Comparison of ENCODE assay signal across 11 cellular contexts in the genomic region with DNA sequence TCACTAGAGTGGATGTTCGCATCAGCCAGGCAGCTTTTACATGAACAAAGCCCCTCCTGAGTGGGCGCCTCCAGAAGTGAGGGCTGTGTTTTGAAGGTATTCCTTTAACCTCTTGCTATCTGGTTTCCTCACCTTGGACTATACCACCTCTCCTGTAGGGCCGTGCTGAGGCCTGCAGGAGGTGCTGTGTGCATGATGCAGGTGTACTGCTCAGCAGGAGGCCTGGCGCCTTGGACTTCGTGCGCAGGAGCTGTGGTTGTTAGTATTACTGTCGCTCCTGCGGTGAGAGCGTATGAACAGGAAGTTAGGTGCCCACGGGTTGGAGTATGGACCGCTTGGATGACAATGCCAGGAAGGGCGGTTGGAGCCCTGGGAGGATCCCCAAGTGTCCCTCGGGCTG.
DNase-seq lines count a peak whose midpoint lies in the region; ATAC-seq and TF ChIP-seq lines count a peak whose summit lies in the region.
"Had no signal": no experiment of that assay in that cellular context is flagged by ENCODE, and none has a peak within 500 bp of the region (broad histone marks: within the 10 kb centered on the region; RNA-seq: fewer than 3 reads in every experiment).

No MANE protein-coding gene starts in this region.

- intact Hi-C loops in activated CD4-positive, alpha-beta T cell treated with anti-CD3 and anti-CD28 coated beads for 36 hours (cut with DNase I, micrococcal nuclease): no loop called here
- intact Hi-C loops in activated CD4-positive, alpha-beta T cell treated with anti-CD3 and anti-CD28 coated beads, Interleukin-2, amount 10 ng/mL, durations not matched to agents 24 days and 14 days (cut with micrococcal nuclease): no loop called here

- H2BK5ac ChIP-seq in neuronal stem cell (ENCODE audit: low read length): no peak overlapping the region

- no peaks in the 10 kb centered on the region for H3K36me3 Mint-ChIP-seq in activated CD4-positive, alpha-beta T cell treated with anti-CD3 and anti-CD28 coated beads for 36 hours (ENCODE audit: low read depth)
- H3K36me3 Mint-ChIP-seq in activated CD4-positive, alpha-beta T cell treated with anti-CD3 and anti-CD28 coated beads, Interleukin-2, amount 10 ng/mL, durations not matched to agents 24 days and 14 days (ENCODE audit: low read depth): no peaks in the 10 kb centered on the region
- H3K36me3 Mint-ChIP-seq: IgD-negative memory B cell had no signal

- no peak overlapping the region for H3K9ac ChIP-seq in neuronal stem cell (ENCODE audit: low read depth, low read length, poor library complexity)

- H3K27ac Mint-ChIP-seq in activated CD4-positive, alpha-beta T cell treated with anti-CD3 and anti-CD28 coated beads for 36 hours: no peak overlapping the region
- H3K27ac Mint-ChIP-seq in activated CD4-positive, alpha-beta T cell treated with anti-CD3 and anti-CD28 coated beads, Interleukin-2, amount 10 ng/mL, durations not matched to agents 24 days and 14 days: no peak overlapping the region
- H3K27ac Mint-ChIP-seq: activated CD4-positive, alpha-beta T cell treated with anti-CD3 and anti-CD28 coated beads, Interleukin-2, amount 10 ng/mL, durations not matched to agents 7 days and 5 days; IgD-negative memory B cell had no signal

- no peaks in the 10 kb centered on the region for H3K9me3 Mint-ChIP-seq in activated CD4-positive, alpha-beta T cell treated with anti-CD3 and anti-CD28 coated beads for 36 hours (ENCODE audit: low read depth)
- no peaks in the 10 kb centered on the region for H3K9me3 Mint-ChIP-seq in activated CD4-positive, alpha-beta T cell treated with anti-CD3 and anti-CD28 coated beads, Interleukin-2, amount 10 ng/mL, durations not matched to agents 24 days and 14 days
- H3K9me3 Mint-ChIP-seq: activated CD4-positive, alpha-beta T cell treated with anti-CD3 and anti-CD28 coated beads, Interleukin-2, amount 10 ng/mL, durations not matched to agents 7 days and 5 days had no signal

- peak; percentile 57 for ATAC-seq in activated CD4-positive, alpha-beta T cell treated with anti-CD3 and anti-CD28 coated beads for 36 hours
- ATAC-seq in HG02763 (IDR thresholded peaks at IDR 0.05; ENCODE audit: unreplicated experiment): no peak
- no peak for ATAC-seq in GM18870 (IDR thresholded peaks at IDR 0.05; ENCODE audit: unreplicated experiment)

- H3K23ac ChIP-seq in neuronal stem cell (ENCODE audit: low read depth, low read length, poor library complexity): no peak overlapping the region

- H3K79me1 ChIP-seq in neuronal stem cell (ENCODE audit: low read depth, low read length): no peaks in the 10 kb centered on the region

- peaks cover 8% of the 10 kb centered on the region for H3K27me3 Mint-ChIP-seq in activated CD4-positive, alpha-beta T cell treated with anti-CD3 and anti-CD28 coated beads for 36 hours
- H3K27me3 Mint-ChIP-seq in activated CD4-positive, alpha-beta T cell treated with anti-CD3 and anti-CD28 coated beads, Interleukin-2, amount 10 ng/mL, durations not matched to agents 24 days and 14 days: peaks cover 8% of the 10 kb centered on the region

- H3K27me3 ChIP-seq in neuronal stem cell (ENCODE audit: control insufficient read depth in 3 of 3, insufficient read depth in 3 of 3, low read depth in 1 of 3, low read length in 3 of 3): no peaks in the 10 kb centered on the region
- H3K27me3 ChIP-seq: vagina had no signal

- H3K4ac ChIP-seq in neuronal stem cell (ENCODE audit: low read length): no peak overlapping the region

- no peak overlapping the region for H4K91ac ChIP-seq in neuronal stem cell (ENCODE audit: low read depth, low read length, poor library complexity)

- H2AK5ac ChIP-seq in neuronal stem cell (ENCODE audit: low read depth, low read length): no peak overlapping the region

- TF ChIP-seq CTCF in NB4 (IDR thresholded peaks at IDR 0.05; ENCODE audit: low read depth, low read length): peak; percentile 45

- DNase-seq in activated CD4-positive, alpha-beta T cell treated with anti-CD3 and anti-CD28 coated beads for 36 hours: peak; percentile 38
- no peak for DNase-seq in activated CD4-positive, alpha-beta T cell treated with anti-CD3 and anti-CD28 coated beads, Interleukin-2, amount 10 ng/mL, durations not matched to agents 24 days and 14 days
- peak; percentile 62 for DNase-seq in NB4 (ENCODE audit: low read depth)
- peak; percentile 45 for DNase-seq in dermis blood vessel endothelial cell
- no peak for DNase-seq in neuronal stem cell (ENCODE audit: low spot score)
- DNase-seq in AML-193 (lab: John Stamatoyannopoulos, UW): no peak
- DNase-seq: activated CD4-positive, alpha-beta T cell treated with anti-CD3 and anti-CD28 coated beads, Interleukin-2, amount 10 ng/mL, durations not matched to agents 7 days and 5 days had no signal

- H3K14ac ChIP-seq in neuronal stem cell (ENCODE audit: low read length): peak overlapping the region; percentile 66

- H2BK15ac ChIP-seq in neuronal stem cell (ENCODE audit: low read length): peak overlapping the region; percentile 81

- POLR2A ChIA-PET in activated CD4-positive, alpha-beta T cell treated with anti-CD3 and anti-CD28 coated beads for 36 hours (lab: Charles Lee): no interaction called here

- H3K18ac ChIP-seq in neuronal stem cell (ENCODE audit: low read length): no peak overlapping the region

- no peak overlapping the region for H2BK12ac ChIP-seq in neuronal stem cell (ENCODE audit: low read length)

- no CpG with 5 or more reads among the region's 13 CpGs for WGBS in neuronal stem cell (ENCODE audit: extremely low coverage in 2 of 2, insufficient read length in 2 of 2, insufficient replicate concordance in 1 of 2), 2 donors

- peaks cover 2 to 20% of the 10 kb centered on the region in 2 donors for H3K4me1 ChIP-seq in neuronal stem cell (ENCODE audit: control insufficient read depth in 2 of 2, insufficient read depth in 1 of 2, low read depth in 1 of 2, low read length in 2 of 2)

- H3K36me3 ChIP-seq in neuronal stem cell (replicated peaks in 1 of 2; ENCODE audit: control insufficient read depth in 2 of 2, insufficient read depth in 2 of 2, low read length in 2 of 2): no peaks in the 10 kb centered on the region
- H3K36me3 ChIP-seq: vagina had no signal

- no peak for TF ChIP-seq POLR2A in NB4 (IDR thresholded peaks at IDR 0.05; ENCODE audit: extremely low read depth, insufficient read length)

- no peak overlapping the region for H4K8ac ChIP-seq in neuronal stem cell (ENCODE audit: low read depth, low read length)

- no peak overlapping the region for H2BK120ac ChIP-seq in neuronal stem cell (ENCODE audit: low read depth, low read length)

- H3K4me3 ChIP-seq in NB4 (ENCODE audit: low read depth, low read length) (no peak overlapping the region), neuronal stem cell (ENCODE audit: low read length in 2 of 2) (no peak overlapping the region)
- H3K4me3 ChIP-seq: vagina had no signal

- CTCF ChIA-PET in activated CD4-positive, alpha-beta T cell treated with anti-CD3 and anti-CD28 coated beads for 36 hours (lab: Charles Lee): interaction anchor here (1.1 to 1.6 kb wide), 2 partner anchors 17 to 68 kb away, joined by 3 to 8 read pairs; no protein-coding TSS in a partner anchor

- no peaks in the 10 kb centered on the region for H3K4me1 Mint-ChIP-seq in activated CD4-positive, alpha-beta T cell treated with anti-CD3 and anti-CD28 coated beads for 36 hours
- H3K4me1 Mint-ChIP-seq in activated CD4-positive, alpha-beta T cell treated with anti-CD3 and anti-CD28 coated beads, Interleukin-2, amount 10 ng/mL, durations not matched to agents 24 days and 14 days: no peaks in the 10 kb centered on the region
- H3K4me1 Mint-ChIP-seq: activated CD4-positive, alpha-beta T cell treated with anti-CD3 and anti-CD28 coated beads, Interleukin-2, amount 10 ng/mL, durations not matched to agents 7 days and 5 days had no signal

- H3K27ac ChIP-seq in neuronal stem cell (replicated peaks; ENCODE audit: low read length): no peak overlapping the region
- H3K27ac ChIP-seq: vagina had no signal

- H3K9me3 ChIP-seq in neuronal stem cell (replicated peaks in 1 of 2; ENCODE audit: control insufficient read depth in 2 of 2, insufficient read depth in 1 of 2, low read depth in 1 of 2, low read length in 2 of 2): no peaks in the 10 kb centered on the region
- H3K9me3 ChIP-seq: vagina had no signal

- H2AFZ ChIP-seq in neuronal stem cell (ENCODE audit: low read length): no peak overlapping the region

- no peak overlapping the region for H3K4me3 Mint-ChIP-seq in activated CD4-positive, alpha-beta T cell treated with anti-CD3 and anti-CD28 coated beads for 36 hours
- no peak overlapping the region for H3K4me3 Mint-ChIP-seq in activated CD4-positive, alpha-beta T cell treated with anti-CD3 and anti-CD28 coated beads, Interleukin-2, amount 10 ng/mL, durations not matched to agents 24 days and 14 days
- H3K4me3 Mint-ChIP-seq: activated CD4-positive, alpha-beta T cell treated with anti-CD3 and anti-CD28 coated beads, Interleukin-2, amount 10 ng/mL, durations not matched to agents 7 days and 5 days; IgD-negative memory B cell had no signal

- no peak overlapping the region for H3K4me2 ChIP-seq in neuronal stem cell (ENCODE audit: insufficient read depth, low read length, poor library complexity, severe bottlenecking)

Comparison
In these comparisons a context has a peak if more than half of its experiments do, and no peak if none do; other contexts are left out.
1. DNase-seq: peak in activated CD4-positive, alpha-beta T cell treated with anti-CD3 and anti-CD28 coated beads for 36 hours (single experiment), NB4 (single experiment) and dermis blood vessel endothelial cell (single experiment); none in activated CD4-positive, alpha-beta T cell treated with anti-CD3 and anti-CD28 coated beads, Interleukin-2, amount 10 ng/mL, durations not matched to agents 24 days and 14 days (single experiment), neuronal stem cell (single experiment) and AML-193 (0 of 2).